19 cellular contexts compared by ENCODE assay signal in genomic region chr1:110161822-110162221, GRCh38. TPM values are rescaled to one million over a fixed set of nuclear protein-coding genes. Genes with fewer than 3 reads are reported as not detected.
"Had no signal": no experiment of that assay in that cellular context is flagged by ENCODE, and none has a peak within 500 bp of the region (broad histone marks: within the 10 kb centered on the region; RNA-seq: fewer than 3 reads in every experiment).

No MANE protein-coding gene starts in this region.

- H3K9me3 ChIP-seq: ascending aorta, left ventricle myocardium inferior, ovary, thoracic aorta had no signal

- H3K36me3 ChIP-seq: ascending aorta, left ventricle myocardium inferior, ovary, thoracic aorta had no signal

- DNase-seq: activated CD4-positive, alpha-beta memory T cell treated with anti-CD3 and anti-CD28 coated beads, Interleukin-2, amount 10 ng/mL, durations not matched to agents 7 days and 5 days; activated CD4-positive, alpha-beta T cell treated with anti-CD3 and anti-CD28 coated beads for 1 hour; activated CD8-positive, alpha-beta memory T cell treated with anti-CD3 and anti-CD28 coated beads, Interleukin-2, amount 50 U/mL, for 4 hours; activated gamma-delta T cell treated with Interleukin-2 at 50 U/mL for 16 hours; activated naive CD8-positive, alpha-beta T cell treated with anti-CD3 and anti-CD28 coated beads, Interleukin-2, amount 10 ng/mL, durations not matched to agents 7 days and 5 days; activated T-cell treated with anti-CD3 and anti-CD28 coated beads, Interleukin-2, amount 50 U/mL, for 72 hours; kidney; left ventricle myocardium inferior; ovary; stimulated activated CD4-positive, alpha-beta T cell treated with anti-CD3 and anti-CD28 coated beads, Interleukin-15, amount 100 ng/mL, for 24 hours; stimulated activated CD4-positive, alpha-beta T cell treated with anti-CD3 and anti-CD28 coated beads, Interleukin-4, amount 100 ng/mL, for 24 hours; T-helper 9 cell had no signal

- H3K4me1 ChIP-seq: ascending aorta, left ventricle myocardium inferior had no signal

- H3K4me3 ChIP-seq: ascending aorta, coronary artery, hepatocyte, left ventricle myocardium inferior, ovary, thoracic aorta had no signal

- H3K27ac ChIP-seq: ascending aorta, coronary artery, hepatocyte, left ventricle myocardium inferior, ovary, thoracic aorta had no signal

- H2AFZ ChIP-seq: hepatocyte had no signal

- H3K4me2 ChIP-seq: hepatocyte had no signal

- H3K27me3 ChIP-seq: ascending aorta, hepatocyte, ovary had no signal

- H3K79me2 ChIP-seq: hepatocyte had no signal

RNA-seq across cellular contexts. Expression of gene SLC6A17, which starts 11.5 kb away (rescaled TPM):
- total RNA-seq: activated CD4-positive, alpha-beta memory T cell treated with anti-CD3 and anti-CD28 coated beads, Interleukin-2, amount 10 ng/mL, durations not matched to agents 7 days and 5 days; activated naive CD8-positive, alpha-beta T cell treated with anti-CD3 and anti-CD28 coated beads, Interleukin-2, amount 10 ng/mL, durations not matched to agents 7 days and 5 days; left ventricle myocardium inferior; ureter had no signal

RNA-seq across cellular contexts. Expression of gene UBL4B, which starts 49.6 kb away (rescaled TPM):
- total RNA-seq: activated CD4-positive, alpha-beta memory T cell treated with anti-CD3 and anti-CD28 coated beads, Interleukin-2, amount 10 ng/mL, durations not matched to agents 7 days and 5 days; activated naive CD8-positive, alpha-beta T cell treated with anti-CD3 and anti-CD28 coated beads, Interleukin-2, amount 10 ng/mL, durations not matched to agents 7 days and 5 days; activated T-cell treated with anti-CD3 and anti-CD28 coated beads, Interleukin-2, amount 50 U/mL, for 72 hours; ascending aorta; epithelial cell of proximal tubule; hepatocyte; kidney; left ventricle myocardium inferior; ovary; skeletal muscle tissue; thoracic aorta; ureter had no signal
- polyA plus RNA-seq: hepatocyte had no signal
